10 cellular contexts compared by ENCODE assay signal in genomic region chr7:73410541-73411131, GRCh38. TPM values are rescaled to one million over a fixed set of nuclear protein-coding genes. Genes with fewer than 3 reads are reported as not detected.
DNase-seq lines count a peak whose midpoint lies in the region; ATAC-seq and TF ChIP-seq lines count a peak whose summit lies in the region.
"Not testable (repeated sequence)": the region's sequence is repeated elsewhere in the genome, so short reads cannot be mapped to it uniquely, and the experiment has no call there.
"Had no signal": no experiment of that assay in that cellular context is flagged by ENCODE, and none has a peak within 500 bp of the region (broad histone marks: within the 10 kb centered on the region; RNA-seq: fewer than 3 reads in every experiment).

No MANE protein-coding gene starts in this region.

- not testable (repeated sequence) for H4K8ac ChIP-seq in H9 (replicated peaks; ENCODE audit: insufficient read length, low read depth, low read length)
- H4K8ac ChIP-seq in mesenchymal stem cell (ENCODE audit: low read length) = peak overlapping the region; percentile 98

- not testable (repeated sequence) for H3K79me1 ChIP-seq in H9 (ENCODE audit: insufficient read depth, low read depth, low read length, poor library complexity, severe bottlenecking); mesenchymal stem cell (replicated peaks; ENCODE audit: low read length, poor library complexity, severe bottlenecking)

- H3K27me3 Mint-ChIP-seq in H9 (ENCODE audit: low read depth) = not testable (repeated sequence)

- H2AFZ ChIP-seq in H9 (ENCODE audit: low read length); fibroblast of lung (ENCODE audit: low read length); mesenchymal stem cell (ENCODE audit: low read depth, low read length): not testable (repeated sequence)

- peak overlapping the region; percentile 41 for H3K4me3 ChIP-seq in SJCRH30
- not testable (repeated sequence) for H3K4me3 ChIP-seq in body of pancreas; fibroblast of lung (replicated peaks in 1 of 4; ENCODE audit: control extremely low read depth in 1 of 4, insufficient read depth in 1 of 4, low read depth in 3 of 4, low read length in 4 of 4); right cardiac atrium (ENCODE audit: low read length); mesenchymal stem cell (ENCODE audit: insufficient read depth in 1 of 2, low read depth in 1 of 2, low read length in 2 of 2); aorta (ENCODE audit: low read length in 2 of 2)

- not testable (repeated sequence) for H3K4me1 Mint-ChIP-seq in H9

- H3K4me2 ChIP-seq in H9 (ENCODE audit: insufficient read depth, insufficient read length, low read length); mesenchymal stem cell (ENCODE audit: low read length, poor library complexity, severe bottlenecking): not testable (repeated sequence)
- peak overlapping the region; percentile 25 for H3K4me2 ChIP-seq in fibroblast of lung (ENCODE audit: extremely low read depth, insufficient read depth, low read length)

- not testable (repeated sequence) for H3K14ac ChIP-seq in H9 (ENCODE audit: insufficient read depth, low read length); mesenchymal stem cell (ENCODE audit: low read length in 2 of 2)

- H2AK5ac ChIP-seq in H9 (ENCODE audit: insufficient read length, low read length); mesenchymal stem cell (ENCODE audit: low read length, severe bottlenecking): not testable (repeated sequence)

- H3K9me3 Mint-ChIP-seq in H9 = not testable (repeated sequence)

- DNase-seq in H9 (peak; percentile 39), SJCRH30 (peak; percentile 84 to 87), body of pancreas (peak; percentile 56 to 75 (median 74)), fibroblast of lung (ENCODE audit: low read depth in 2 of 2) (peak; percentile 42 to 55), right cardiac atrium (peak; percentile 75 to 91 (median 90)), mesenchymal stem cell (peak; percentile 26), posterior cingulate gyrus (peak in 8 of 10 donors; percentile 42 to 93 (median 64))
- not testable (repeated sequence) for DNase-seq in aorta

- not testable (repeated sequence) for H3K4ac ChIP-seq in H9 (ENCODE audit: low read depth, low read length)
- H3K4ac ChIP-seq in mesenchymal stem cell (ENCODE audit: low read depth in 1 of 2, low read length in 2 of 2) = peak overlapping the region in 1 of 2 experiments; percentile 75

- not testable (repeated sequence) for H2BK20ac ChIP-seq in H9 (ENCODE audit: low read depth, low read length, poor library complexity, severe bottlenecking)

- not testable (repeated sequence) for H2BK12ac ChIP-seq in H9 (ENCODE audit: insufficient read length, low read depth, low read length)
- peak overlapping the region; percentile 21 to 77 for H2BK12ac ChIP-seq in mesenchymal stem cell (ENCODE audit: low read length in 2 of 2)

- not testable (repeated sequence) for H3K4me3 Mint-ChIP-seq in H9

- not testable (repeated sequence) for H2BK120ac ChIP-seq in H9 (ENCODE audit: low read depth, low read length, poor library complexity, severe bottlenecking)
- H2BK120ac ChIP-seq in mesenchymal stem cell (ENCODE audit: low read depth, low read length) = peak overlapping the region; percentile 89

- not testable (repeated sequence) for H3K27ac ChIP-seq in H9 (ENCODE audit: insufficient read length, low read depth, low read length); fibroblast of lung (ENCODE audit: insufficient read depth, low read length); right cardiac atrium (ENCODE audit: low read length); mesenchymal stem cell (ENCODE audit: low read length, poor library complexity, severe bottlenecking); aorta (ENCODE audit: low read depth in 1 of 2, low read length in 2 of 2)
- H3K27ac ChIP-seq in SJCRH30 (peak overlapping the region; percentile 60; the same call in 1 of the 2 replicates), body of pancreas (peak overlapping the region; percentile 34 to 82 (median 72))

- H3K18ac ChIP-seq in H9 (ENCODE audit: insufficient read length, low read depth, low read length) = not testable (repeated sequence)
- H3K18ac ChIP-seq in mesenchymal stem cell (ENCODE audit: low read depth in 1 of 2, low read length in 2 of 2) = peak overlapping the region; percentile 61 to 91

- not testable (repeated sequence) for H3K9ac ChIP-seq in H9 (ENCODE audit: extremely low read depth, insufficient read length, low read length); fibroblast of lung (ENCODE audit: insufficient read depth, low read length); mesenchymal stem cell (ENCODE audit: low read length)

- H3K23ac ChIP-seq in H9 (ENCODE audit: insufficient read length, low read depth, low read length); mesenchymal stem cell (ENCODE audit: low read length in 2 of 2): not testable (repeated sequence)

- H3K27me3 ChIP-seq in H9 (ENCODE audit: insufficient read depth, low read length); SJCRH30; body of pancreas; fibroblast of lung (ENCODE audit: control insufficient read depth, insufficient read depth, low read length); right cardiac atrium (ENCODE audit: control insufficient read depth, insufficient read depth); mesenchymal stem cell (ENCODE audit: control insufficient read depth in 1 of 2, insufficient read depth in 1 of 2, low read length in 2 of 2); aorta (ENCODE audit: control insufficient read depth in 1 of 2, insufficient read depth in 2 of 2, low read length in 1 of 2): not testable (repeated sequence)

- not testable (repeated sequence) for H4K5ac ChIP-seq in H9 (ENCODE audit: insufficient read length, low read depth, low read length)

- intact Hi-C loops in body of pancreas (cut with DNase I); right cardiac atrium (cut with DNase I); posterior cingulate gyrus (cut with DNase I); aorta (cut with DNase I): not testable (repeated sequence)

- not testable (repeated sequence) for H3K79me2 ChIP-seq in H9 (ENCODE audit: insufficient read depth, low read length); fibroblast of lung (ENCODE audit: control insufficient read depth, insufficient read depth, low read length)

- H4K20me1 ChIP-seq in H9 (ENCODE audit: control insufficient read depth, insufficient read depth, insufficient read length); fibroblast of lung (ENCODE audit: control insufficient read depth, extremely low read depth, insufficient read depth, low read length): not testable (repeated sequence)

- not testable (repeated sequence) for H3K56ac ChIP-seq in H9 (ENCODE audit: insufficient read length, low read depth, low read length)

- peak overlapping the region in 1 of 3 experiments; percentile 31; a peak in 1 of 7 replicates for H3K27ac Mint-ChIP-seq in H9

- not testable (repeated sequence) for H2BK5ac ChIP-seq in H9 (ENCODE audit: insufficient read length, low read length); mesenchymal stem cell (ENCODE audit: low read depth, low read length, poor library complexity, severe bottlenecking)

- H3T11ph ChIP-seq in H9 (ENCODE audit: low read length) = not testable (repeated sequence)

- not testable (repeated sequence) for H3K36me3 ChIP-seq in SJCRH30; body of pancreas (replicated peaks in 1 of 2; ENCODE audit: insufficient read depth in 1 of 2, low read depth in 2 of 2); fibroblast of lung (ENCODE audit: control insufficient read depth, insufficient read depth, low read length); mesenchymal stem cell (ENCODE audit: control insufficient read depth in 1 of 2, insufficient read depth in 2 of 2, low read depth in 1 of 2, low read length in 2 of 2); aorta (ENCODE audit: control insufficient read depth in 1 of 2, insufficient read depth in 2 of 2, low read length in 1 of 2)

- not testable (repeated sequence) for TF ChIP-seq POLR2A in body of pancreas (IDR thresholded peaks at IDR 0.05)

- H4K91ac ChIP-seq in H9 (ENCODE audit: insufficient read length, low read depth, low read length) = not testable (repeated sequence)
- H4K91ac ChIP-seq in mesenchymal stem cell (ENCODE audit: low read length) = peak overlapping the region; percentile 95

- ATAC-seq in body of pancreas (peak; percentile 94), right cardiac atrium (peak; percentile 97), aorta (ENCODE audit: low FRiP score) (peak; percentile 74)

- not testable (repeated sequence) for H3K4me1 ChIP-seq in H9 (ENCODE audit: insufficient read depth, low read length); SJCRH30; fibroblast of lung (ENCODE audit: control insufficient read depth, extremely low read depth, insufficient read depth, low read length); right cardiac atrium (ENCODE audit: control insufficient read depth, insufficient read depth, low read length); mesenchymal stem cell (ENCODE audit: control insufficient read depth, insufficient read depth, low read depth, low read length); aorta (ENCODE audit: control insufficient read depth in 1 of 2, insufficient read depth in 2 of 2, low read length in 2 of 2)
- peaks cover 11% of the 10 kb centered on the region for H3K4me1 ChIP-seq in body of pancreas

- not testable (repeated sequence) for H3K23me2 ChIP-seq in H9 (ENCODE audit: insufficient read length, low read depth, low read length, poor library complexity, severe bottlenecking)

- not testable (repeated sequence) for H2BK15ac ChIP-seq in H9 (ENCODE audit: low read depth, low read length); mesenchymal stem cell (ENCODE audit: low read depth, poor library complexity, severe bottlenecking)

- not testable (repeated sequence) for H3K9me3 ChIP-seq in H9 (ENCODE audit: control insufficient read depth, low read depth, low read length); SJCRH30 (replicated peaks); body of pancreas; fibroblast of lung (ENCODE audit: control insufficient read depth, insufficient read depth, low read depth, low read length); right cardiac atrium (ENCODE audit: control insufficient read depth, low read length); mesenchymal stem cell (ENCODE audit: control insufficient read depth, low read length); aorta (ENCODE audit: control insufficient read depth, low read length)

- not testable (repeated sequence) for TF ChIP-seq CTCF in H9 (conservative IDR thresholded peaks at IDR 0.05); body of pancreas (IDR thresholded peaks at IDR 0.05); fibroblast of lung (conservative IDR thresholded peaks at IDR 0.05 in 1 of 2, IDR thresholded peaks at IDR 0.05 in 1 of 2; ENCODE audit: low read depth in 1 of 2, low read length in 2 of 2)

- no CpG with 5 or more reads among the region's 15 CpGs for WGBS in H9 (ENCODE audit: extremely low coverage, insufficient read length, low lambda C conversion rate)
- WGBS in body of pancreas, 2 donors = 10 to 21% methylated on average over 8 to 13 of the region's 15 CpGs
- 27% methylated on average over 15 of the region's 15 CpGs for WGBS in right cardiac atrium
- 27% methylated on average over 14 of the region's 15 CpGs for WGBS in mesenchymal stem cell
- 11 to 12% methylated on average over 13 to 15 of the region's 15 CpGs for WGBS in aorta, 2 donors

- not testable (repeated sequence) for H3K36me3 Mint-ChIP-seq in H9 (ENCODE audit: insufficient read depth in 1 of 3, low read depth in 3 of 3)

RNA-seq across cellular contexts. Expression of gene FZD9, which starts 22.9 kb away (rescaled TPM):
- 1.9 and 2.1 TPM in 2 replicates for total RNA-seq in H9 (2021)
- total RNA-seq in SJCRH30 (2014; rRNA removed; shearing (Covaris generic)) = not detected in 2 replicates
- total RNA-seq in body of pancreas = 1 to 10 TPM in 1 of 2 donors, under 1 TPM in 1; 0.26 to 3.0 TPM
- 0.50 and 1.0 TPM in 2 replicates for total RNA-seq in fibroblast of lung
- 0.10 and 0.21 TPM in 2 replicates for polyA plus RNA-seq in fibroblast of lung
- 0.37 and 0.40 TPM in 2 replicates for polyA plus RNA-seq in fibroblast of lung (2012)
- polyA minus RNA-seq in fibroblast of lung (ENCODE audit: low replicate concordance) = 0.31 TPM in 1 of 2 replicates, not detected in the other
- total RNA-seq in right cardiac atrium = under 1 TPM in 3 of 4 donors, not detected in 1; 0.14 to 0.23 (median 0.19) TPM
- polyA plus RNA-seq in right cardiac atrium = 0.16 TPM
- polyA plus RNA-seq in mesenchymal stem cell (2013, experiment 1 of 2) = 0.87 TPM
- 0.68 TPM for polyA plus RNA-seq in mesenchymal stem cell (2013, experiment 2 of 2)
- under 1 TPM in 1 of 2 donors, not detected in 1; 0.21 TPM for total RNA-seq in aorta
- polyA plus RNA-seq in aorta = under 1 TPM in 1 of 2 donors, not detected in 1; 0.20 TPM
- total RNA-seq: T-helper 1 cell treated with Interleukin-12 subunit alpha and Interleukin-12 subunit beta and Interleukin-4 antibody, amounts not matched to agents 30 ng/mL and 1 ng/mL, for 36 hours had no signal
- polyA plus RNA-seq: CD8-positive, alpha-beta memory T cell had no signal
